21 cellular contexts compared by ENCODE assay signal in the genomic region with DNA sequence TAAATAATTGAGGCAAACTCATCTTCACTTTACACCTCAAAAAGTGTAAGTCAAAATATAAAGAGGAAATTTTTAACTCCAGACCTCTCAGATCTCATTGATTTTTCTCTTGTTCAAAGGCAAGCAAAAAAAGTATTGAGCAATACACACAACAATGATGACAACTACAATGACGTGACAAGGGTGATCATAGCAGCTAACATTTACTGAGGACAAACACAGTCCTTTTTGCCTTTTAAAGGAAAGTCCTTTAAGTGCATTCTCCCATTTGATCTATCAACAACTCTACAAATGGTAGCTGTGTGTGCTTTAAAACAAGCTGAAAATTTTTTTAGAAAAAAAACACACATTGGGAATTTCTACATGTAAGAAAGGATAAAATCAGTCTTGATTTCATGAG.
"Had no signal": no experiment of that assay in that cellular context is flagged by ENCODE, and none has a peak within 500 bp of the region (broad histone marks: within the 10 kb centered on the region; RNA-seq: fewer than 3 reads in every experiment).

No MANE protein-coding gene starts in this region.

- H3K27me3 ChIP-seq: MG63 had no signal

- H3K9ac ChIP-seq: SK-N-SH had no signal

- H3K9me3 ChIP-seq: MG63, SK-N-SH had no signal

- ATAC-seq: T-cell had no signal

- H3K4me2 ChIP-seq: SK-N-SH had no signal

- H3K36me3 ChIP-seq: MG63 had no signal

- H3K4me3 ChIP-seq: MG63 had no signal

- DNase-seq: KBM-7, MG63, NCI-H1092, NCI-H1105 treated with DMSO at 0.1 percent for 48 hours, NCI-H1417 treated with DMSO at 0.1 percent for 48 hours, NCI-H146, NCI-H1694 treated with DMSO at 0.1 percent for 48 hours, NCI-H1930, NCI-H2081, NCI-H2107, NCI-H2227 treated with DMSO at 0.1 percent for 48 hours, NCI-H446, NCI-H510A, NCI-H524 treated with DMSO at 0.1 percent for 48 hours, NCI-H69, NCI-H774, Right ventricle myocardium superior, RPMI8226, SK-N-SH, SW 1271, T-cell had no signal
